Comparison of ENCODE assay signal across 1 cellular context in the genomic region with DNA sequence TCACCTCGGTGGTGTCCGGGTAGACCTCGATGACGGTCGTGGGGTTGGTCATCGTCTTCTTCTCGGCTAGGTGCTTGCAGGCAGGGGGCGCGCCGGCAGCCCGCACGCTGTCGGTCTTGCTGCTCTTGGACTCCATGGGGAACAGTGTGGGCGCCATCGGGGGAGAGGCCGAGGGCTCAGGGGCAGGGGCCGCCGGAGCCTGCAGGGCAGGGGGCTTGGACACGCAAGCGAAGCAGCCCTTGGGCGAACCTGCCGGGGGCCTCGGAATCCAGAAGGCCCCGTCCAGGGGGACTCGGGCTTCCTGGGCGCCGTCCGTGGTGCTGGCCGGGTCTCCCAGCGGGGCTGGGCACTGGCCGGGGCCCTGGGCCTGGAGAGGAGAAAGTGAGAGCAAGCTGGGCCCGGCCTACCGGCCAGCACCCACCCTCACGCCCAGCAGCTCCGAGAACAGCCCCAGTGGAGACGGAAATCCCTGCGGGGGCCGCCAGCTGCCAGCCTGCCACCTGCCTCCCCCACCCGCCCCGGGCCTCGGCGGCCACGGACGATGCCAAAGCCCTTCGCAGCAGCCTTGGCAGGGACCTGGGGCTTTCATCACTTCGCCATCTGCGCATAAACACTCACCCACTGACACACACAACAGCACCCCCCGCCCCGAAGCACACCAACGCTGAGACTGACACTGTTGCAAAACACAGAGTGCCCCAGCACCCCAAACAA.
TF ChIP-seq lines count a peak whose summit lies in the region.

No MANE protein-coding gene starts in this region.

TF ChIP-seq in GM23338, 12 proteins besides CTCF, POLR2A, EP300 and RAD21 (continued from another document):
- TF ChIP-seq POLR2AphosphoS5 (IDR thresholded peaks at IDR 0.05; ENCODE audit: low read depth) = no peak
- no peak for TF ChIP-seq ZNF331 (CRISPR knock-in tag; IDR thresholded peaks at IDR 0.05; ENCODE audit: low read depth)
- no peak for TF ChIP-seq JUNB (IDR thresholded peaks at IDR 0.05; ENCODE audit: unreplicated experiment)
